ENCODE assay signal across 33 cellular contexts in genomic region chr15:57357796-57358195, GRCh38. TPM values are rescaled to one million over a fixed set of nuclear protein-coding genes. Genes with fewer than 3 reads are reported as not detected.
"Had no signal": no experiment of that assay in that cellular context is flagged by ENCODE, and none has a peak within 500 bp of the region (broad histone marks: within the 10 kb centered on the region; RNA-seq: fewer than 3 reads in every experiment).

No MANE protein-coding gene starts in this region.

- H3K9me3 Mint-ChIP-seq: activated B cell treated with CpG ODN at 0.5 μM for 24 hours; activated CD4-positive, alpha-beta memory T cell treated with anti-CD3 and anti-CD28 coated beads for 36 hours; activated naive CD4-positive, alpha-beta T cell treated with anti-CD3 and anti-CD28 coated beads, Interleukin-2, amount 10 ng/mL, durations not matched to agents 7 days and 5 days; activated naive CD8-positive, alpha-beta T cell treated with anti-CD3 and anti-CD28 coated beads for 36 hours; activated T-cell treated with anti-CD3 and anti-CD28 coated beads, Interleukin-2, amount 50 U/mL, for 4 hours had no signal

- ATAC-seq: activated T-cell treated with anti-CD3 and anti-CD28 coated beads, Interleukin-2, amount 50 U/mL, for 4 hours; Panc1 had no signal

- H3K4me1 ChIP-seq: breast epithelium had no signal

- H3K27ac Mint-ChIP-seq: activated B cell treated with CpG ODN at 0.5 μM for 24 hours; activated CD4-positive, alpha-beta memory T cell treated with anti-CD3 and anti-CD28 coated beads for 36 hours; activated naive CD4-positive, alpha-beta T cell treated with anti-CD3 and anti-CD28 coated beads, Interleukin-2, amount 10 ng/mL, durations not matched to agents 7 days and 5 days; activated naive CD8-positive, alpha-beta T cell treated with anti-CD3 and anti-CD28 coated beads for 36 hours had no signal

- H3K27me3 ChIP-seq: breast epithelium, MG63, SJCRH30 had no signal

- H3K36me3 Mint-ChIP-seq: activated CD4-positive, alpha-beta memory T cell treated with anti-CD3 and anti-CD28 coated beads for 36 hours; activated naive CD4-positive, alpha-beta T cell treated with anti-CD3 and anti-CD28 coated beads, Interleukin-2, amount 10 ng/mL, durations not matched to agents 7 days and 5 days; activated naive CD8-positive, alpha-beta T cell treated with anti-CD3 and anti-CD28 coated beads for 36 hours had no signal

- H3K4me3 Mint-ChIP-seq: activated B cell treated with CpG ODN at 0.5 μM for 24 hours; activated CD4-positive, alpha-beta memory T cell treated with anti-CD3 and anti-CD28 coated beads for 36 hours; activated naive CD4-positive, alpha-beta T cell treated with anti-CD3 and anti-CD28 coated beads, Interleukin-2, amount 10 ng/mL, durations not matched to agents 7 days and 5 days; activated naive CD8-positive, alpha-beta T cell treated with anti-CD3 and anti-CD28 coated beads for 36 hours; activated T-cell treated with anti-CD3 and anti-CD28 coated beads, Interleukin-2, amount 50 U/mL, for 4 hours had no signal

- H3K36me3 ChIP-seq: breast epithelium, MG63, SJCRH30 had no signal

- DNase-seq: activated B cell treated with CpG ODN at 0.5 μM for 24 hours; activated CD4-positive, alpha-beta memory T cell treated with anti-CD3 and anti-CD28 coated beads for 36 hours; activated CD4-positive, alpha-beta T cell treated with anti-CD3 and anti-CD28 coated beads for 4 hours; activated CD4-positive, alpha-beta T cell treated with anti-CD3 and anti-CD28 coated beads, Interleukin-2, amount 50 U/mL, for 1 hour; activated CD4-positive, CD25-positive, alpha-beta regulatory T cell treated with anti-CD3 and anti-CD28 coated beads, Interleukin-2, amount 50 U/mL, for 72 hours; activated CD8-positive, alpha-beta memory T cell treated with anti-CD3 and anti-CD28 coated beads, Interleukin-2, amount 50 U/mL, for 4 hours; activated effector memory CD4-positive, alpha-beta T cell treated with Interleukin-2 at 50 U/mL for 16 hours; activated naive CD4-positive, alpha-beta T cell treated with anti-CD3 and anti-CD28 coated beads, Interleukin-2, amount 10 ng/mL, durations not matched to agents 7 days and 5 days; activated naive CD8-positive, alpha-beta T cell treated with anti-CD3 and anti-CD28 coated beads for 36 hours; activated T-cell treated with anti-CD3 and anti-CD28 coated beads for 4 hours; activated T-cell treated with anti-CD3 and anti-CD28 coated beads, Interleukin-2, amount 50 U/mL, for 4 hours; amniotic stem cell; aorta; caudate nucleus; Kasumi-1; KG1; MG63; NCI-H1048; NCI-H1105 treated with DMSO at 0.1 percent for 48 hours; NCI-H1436 treated with DMSO at 0.1 percent for 48 hours; NCI-H1694 treated with DMSO at 0.1 percent for 48 hours; NCI-H2029; NCI-H345; NCI-H524 treated with DMSO at 0.1 percent for 48 hours; SHP77; SJCRH30; SW 1271; T-helper 1 cell; T-helper 2 cell; T-helper 9 cell had no signal

- H3K27me3 Mint-ChIP-seq: activated naive CD8-positive, alpha-beta T cell treated with anti-CD3 and anti-CD28 coated beads for 36 hours had no signal

- H3K27ac ChIP-seq: breast epithelium, VCaP had no signal

- H3K9me3 ChIP-seq: breast epithelium, SJCRH30 had no signal

- H3K4me1 Mint-ChIP-seq: activated B cell treated with CpG ODN at 0.5 μM for 24 hours; activated naive CD4-positive, alpha-beta T cell treated with anti-CD3 and anti-CD28 coated beads, Interleukin-2, amount 10 ng/mL, durations not matched to agents 7 days and 5 days; activated naive CD8-positive, alpha-beta T cell treated with anti-CD3 and anti-CD28 coated beads for 36 hours had no signal

- H3K4me3 ChIP-seq: breast epithelium, MG63, SJCRH30 had no signal

RNA-seq across cellular contexts. Expression of gene CGNL1, which starts 18.5 kb away (rescaled TPM):
- total RNA-seq: activated CD4-positive, alpha-beta memory T cell treated with anti-CD3 and anti-CD28 coated beads for 36 hours; activated naive CD8-positive, alpha-beta T cell treated with anti-CD3 and anti-CD28 coated beads for 36 hours had no signal
